ENCODE assay signal across 21 cellular contexts in the genomic region with DNA sequence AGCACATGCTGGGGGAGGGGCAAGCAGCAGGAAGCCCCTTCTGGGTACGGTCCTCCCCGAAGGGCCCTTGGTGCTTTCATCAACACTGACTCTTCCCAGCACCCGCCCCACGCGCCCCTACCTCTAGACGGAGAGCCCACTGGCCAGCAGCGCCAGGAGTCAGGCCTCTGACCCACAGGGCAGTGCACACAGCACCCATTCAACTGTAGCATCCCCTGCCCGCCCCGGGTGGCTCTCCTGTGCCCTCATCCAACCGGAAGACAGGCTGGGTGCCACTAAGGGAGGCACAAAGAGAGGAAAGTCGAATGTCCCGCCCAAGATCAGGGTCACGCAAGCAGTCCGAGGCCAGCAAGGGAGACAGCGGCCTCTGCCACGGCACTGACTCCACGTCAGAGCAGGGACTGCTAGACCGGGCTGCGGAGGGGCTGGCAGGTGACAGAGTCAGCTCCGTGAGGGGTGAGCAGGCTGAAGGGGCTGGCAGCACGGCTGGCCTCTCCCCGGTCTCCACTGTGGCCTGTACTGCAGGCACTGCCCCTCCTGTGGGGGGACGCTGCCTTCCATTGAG. TPM values are rescaled to one million over a fixed set of nuclear protein-coding genes. Genes with fewer than 3 reads are reported as not detected.
"Had no signal": no experiment of that assay in that cellular context is flagged by ENCODE, and none has a peak within 500 bp of the region (broad histone marks: within the 10 kb centered on the region; RNA-seq: fewer than 3 reads in every experiment).

No MANE protein-coding gene starts in this region.

- H3K27me3 Mint-ChIP-seq: activated naive CD8-positive, alpha-beta T cell; naive B cell had no signal

- H3K4me3 Mint-ChIP-seq: activated naive CD8-positive, alpha-beta T cell had no signal

- H3K27ac Mint-ChIP-seq: activated naive CD8-positive, alpha-beta T cell; naive B cell had no signal

- H3K9me3 ChIP-seq: colonic mucosa, esophagus squamous epithelium had no signal

- H3K36me3 ChIP-seq: colonic mucosa had no signal

- H3K4me1 ChIP-seq: colonic mucosa had no signal

- H3K9me3 Mint-ChIP-seq: naive B cell had no signal

- H3K4me3 ChIP-seq: colonic mucosa, esophagus squamous epithelium, lung, skin epidermis had no signal

- DNase-seq: activated CD4-positive, alpha-beta T cell treated with anti-CD3 and anti-CD28 coated beads, Interleukin-2, amount 50 U/mL, for 1 hour; activated CD8-positive, alpha-beta memory T cell treated with anti-CD3 and anti-CD28 coated beads for 24 hours; activated gamma-delta T cell treated with Interleukin-2 at 50 U/mL for 16 hours; amniotic stem cell; colonic mucosa; effector CD4-positive, alpha-beta T cell; esophagus squamous epithelium; hypothalamus; naive B cell; posterior cingulate gyrus; retina; stimulated activated naive CD8-positive, alpha-beta T cell treated with anti-CD3 and anti-CD28 coated beads, Interleukin-15, Interleukin-2, amounts not matched to agents 100 U/mL and 50 U/mL, for 24 hours; T-helper 9 cell; trophoblast cell had no signal

- H3K27me3 ChIP-seq: colonic mucosa had no signal

- H3K36me3 Mint-ChIP-seq: activated naive CD8-positive, alpha-beta T cell; naive B cell had no signal

- H3K27ac ChIP-seq: colonic mucosa, esophagus squamous epithelium, skin epidermis had no signal

- ATAC-seq: activated CD4-positive, CD25-positive, alpha-beta regulatory T cell treated with anti-CD3 and anti-CD28 coated beads, Interleukin-2, amount 50 U/mL, for 24 hours; stimulated activated naive CD8-positive, alpha-beta T cell treated with anti-CD3 and anti-CD28 coated beads, Interleukin-15, Interleukin-2, amounts not matched to agents 100 U/mL and 50 U/mL, for 24 hours had no signal

RNA-seq across cellular contexts. Expression of a gene that starts 15.0 kb away (rescaled TPM):
- total RNA-seq: endothelial cell of umbilical vein, fibroblast of villous mesenchyme, glomerular endothelial cell had no signal
- polyA plus RNA-seq: endothelial cell of umbilical vein had no signal

RNA-seq across cellular contexts. Expression of a gene that starts 21.3 kb away (rescaled TPM):
- total RNA-seq: colonic mucosa, endothelial cell of umbilical vein, esophagus squamous epithelium, fibroblast of villous mesenchyme, glomerular endothelial cell, lung had no signal
- polyA plus RNA-seq: endothelial cell of umbilical vein had no signal
